ENCODE assay signal across 14 cellular contexts in the genomic region with DNA sequence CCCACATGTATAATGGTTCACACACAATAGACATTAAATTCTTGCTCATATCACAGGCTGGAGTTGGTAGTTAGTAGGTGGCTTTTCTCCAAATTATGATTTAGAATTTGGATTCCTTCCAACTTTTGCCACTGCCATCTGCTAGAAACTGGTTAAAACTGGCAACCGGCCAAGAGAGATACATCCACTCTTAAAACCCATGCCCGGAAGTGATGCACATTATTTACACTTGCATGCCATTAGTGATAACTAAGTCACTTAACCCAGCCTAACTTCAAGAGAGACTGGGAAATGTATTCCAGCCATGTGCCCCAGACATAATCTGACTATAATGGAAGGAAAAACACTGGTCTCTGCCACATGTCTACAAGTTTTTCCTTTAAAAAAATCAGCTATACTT.
DNase-seq lines count a peak whose midpoint lies in the region; FAIRE-seq and TF ChIP-seq lines count a peak whose summit lies in the region.
"Had no signal": no experiment of that assay in that cellular context is flagged by ENCODE, and none has a peak within 500 bp of the region (broad histone marks: within the 10 kb centered on the region; RNA-seq: fewer than 3 reads in every experiment).

No MANE protein-coding gene starts in this region.

- H3K4me3 ChIP-seq in bronchial epithelial cell (ENCODE audit: low read depth, low read length) (no peak overlapping the region), H7 (ENCODE audit: insufficient read depth, low read depth, low read length) (no peak overlapping the region)
- H3K4me3 ChIP-seq: ascending aorta had no signal

- no peak for FAIRE-seq in bronchial epithelial cell (lab: Jason Lieb, UNC)

- H3K27me3 ChIP-seq in bronchial epithelial cell (ENCODE audit: control insufficient read depth, insufficient read depth, low read length) (no peaks in the 10 kb centered on the region), H7 (ENCODE audit: control insufficient read depth, insufficient read depth, low read length) (no peaks in the 10 kb centered on the region)
- H3K27me3 ChIP-seq: ascending aorta had no signal

- intact Hi-C loops in head of caudate nucleus (cut with DNase I): no loop called here

- TF ChIP-seq CTCF in bronchial epithelial cell (IDR thresholded peaks at IDR 0.05; ENCODE audit: insufficient read depth, low read length, severe bottlenecking): no peak

- peak; percentile 57 for DNase-seq in COLO668 (lab: John Stamatoyannopoulos, UW; ENCODE audit: unreplicated experiment)
- peak; percentile 4 for DNase-seq in LHCN-M2 (ENCODE audit: low read depth)
- DNase-seq in NCI-H524 treated with DMSO at 0.1 percent for 48 hours (lab: John Stamatoyannopoulos, UW): peak; percentile 22
- DNase-seq in bronchial epithelial cell (ENCODE audit: low read depth): peak; percentile 34
- no peak for DNase-seq in cortex of kidney (lab: John Stamatoyannopoulos, UW)
- DNase-seq in H7: no peak
- no peak for DNase-seq in HPDE6-E6E7 (ENCODE audit: extremely low spot score)
- no peak for DNase-seq in head of caudate nucleus
- DNase-seq: activated CD4-positive, alpha-beta T cell treated with anti-CD3 and anti-CD28 coated beads for 4 hours; activated T-cell treated with anti-CD3 and anti-CD28 coated beads, Interleukin-2, amount 50 U/mL, for 72 hours; effector CD8-positive, alpha-beta T cell; islet precursor cell; stimulated activated CD4-positive, alpha-beta T cell treated with anti-CD3 and anti-CD28 coated beads, Interleukin-2, amount 100 ng/mL, for 48 hours had no signal

- H3K36me3 ChIP-seq in bronchial epithelial cell (ENCODE audit: control insufficient read depth, insufficient read depth, low read length): no peaks in the 10 kb centered on the region
- no peaks in the 10 kb centered on the region for H3K36me3 ChIP-seq in H7 (replicated peaks; ENCODE audit: control insufficient read depth, insufficient read depth, low read length)
- H3K36me3 ChIP-seq: ascending aorta had no signal

Comparison
In these comparisons a context has a peak if more than half of its experiments do, and no peak if none do; other contexts are left out.
1. DNase-seq: peak in COLO668 (single experiment), LHCN-M2 (single experiment), NCI-H524 treated with DMSO at 0.1 percent for 48 hours (single experiment) and bronchial epithelial cell (single experiment); none in cortex of kidney (single experiment), H7 (single experiment), HPDE6-E6E7 (single experiment) and head of caudate nucleus (0 of 42).